10 cellular contexts compared by ENCODE assay signal in the genomic region with DNA sequence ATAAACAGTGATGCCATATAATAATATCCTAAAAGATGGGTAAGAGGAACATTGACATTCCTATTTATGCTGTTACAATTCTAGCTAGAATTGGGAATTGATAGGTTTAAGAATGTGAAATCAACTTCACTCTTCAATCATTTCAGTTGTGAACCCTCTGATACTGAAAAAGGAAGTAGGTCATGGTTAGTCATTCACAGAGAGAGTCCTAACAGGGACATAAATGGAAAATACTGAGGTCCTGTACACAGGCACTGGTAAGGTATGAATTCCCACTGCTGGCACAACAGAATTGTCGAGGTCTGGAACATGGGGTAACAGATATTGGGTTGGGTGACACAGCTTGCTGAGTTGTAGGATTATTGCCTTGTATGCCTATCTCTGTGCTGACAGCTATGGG.
DNase-seq lines count a peak whose midpoint lies in the region; ATAC-seq lines count a peak whose summit lies in the region.
"Had no signal": no experiment of that assay in that cellular context is flagged by ENCODE, and none has a peak within 500 bp of the region (broad histone marks: within the 10 kb centered on the region; RNA-seq: fewer than 3 reads in every experiment).

No MANE protein-coding gene starts in this region.

- no peaks in the 10 kb centered on the region for H3K27me3 Mint-ChIP-seq in activated naive CD8-positive, alpha-beta T cell treated with anti-CD3 and anti-CD28 coated beads, Interleukin-2, amount 50 U/mL, for 24 hours
- H3K27me3 Mint-ChIP-seq: CD4-positive, alpha-beta T cell had no signal

- H3K4me1 Mint-ChIP-seq in activated naive CD8-positive, alpha-beta T cell treated with anti-CD3 and anti-CD28 coated beads, Interleukin-2, amount 50 U/mL, for 24 hours: peaks cover 9% of the 10 kb centered on the region

- DNase-seq in activated naive CD8-positive, alpha-beta T cell treated with anti-CD3 and anti-CD28 coated beads, Interleukin-2, amount 50 U/mL, for 24 hours: no peak
- DNase-seq in NCI-H2171 treated with DMSO at 0.1 percent for 48 hours (lab: John Stamatoyannopoulos, UW): no peak
- no peak for DNase-seq in stimulated activated CD4-positive, alpha-beta T cell treated with anti-CD3 and anti-CD28 coated beads, Interleukin-4, amount 100 ng/mL, for 1 hour
- DNase-seq in cardiac septum (ENCODE audit: low spot score): no peak
- DNase-seq: CD4-positive, alpha-beta T cell; NCI-H226; T-helper 9 cell had no signal

- H3K4me3 Mint-ChIP-seq in activated naive CD8-positive, alpha-beta T cell treated with anti-CD3 and anti-CD28 coated beads, Interleukin-2, amount 50 U/mL, for 24 hours: no peak overlapping the region
- H3K4me3 Mint-ChIP-seq: CD4-positive, alpha-beta T cell had no signal

- peak overlapping the region; percentile 1 for H3K27ac Mint-ChIP-seq in activated naive CD8-positive, alpha-beta T cell treated with anti-CD3 and anti-CD28 coated beads, Interleukin-2, amount 50 U/mL, for 24 hours
- H3K27ac Mint-ChIP-seq: CD4-positive, alpha-beta T cell had no signal

- no peaks in the 10 kb centered on the region for H3K36me3 Mint-ChIP-seq in activated naive CD8-positive, alpha-beta T cell treated with anti-CD3 and anti-CD28 coated beads, Interleukin-2, amount 50 U/mL, for 24 hours (ENCODE audit: low read depth)

- intact Hi-C loops in cardiac septum (cut with DNase I): no loop called here

- H3K9me3 Mint-ChIP-seq in activated naive CD8-positive, alpha-beta T cell treated with anti-CD3 and anti-CD28 coated beads, Interleukin-2, amount 50 U/mL, for 24 hours: peaks cover 7% of the 10 kb centered on the region
- H3K9me3 Mint-ChIP-seq: CD4-positive, alpha-beta T cell had no signal

- ATAC-seq in GM18873 (IDR thresholded peaks at IDR 0.05; ENCODE audit: low FRiP score, unreplicated experiment) (peak; percentile 72), GM21529 (IDR thresholded peaks at IDR 0.05; ENCODE audit: unreplicated experiment) (peak; percentile 77), HG03095 (IDR thresholded peaks at IDR 0.05; ENCODE audit: unreplicated experiment) (peak; percentile 60)
- peak; percentile 81 for ATAC-seq in activated naive CD8-positive, alpha-beta T cell treated with anti-CD3 and anti-CD28 coated beads, Interleukin-2, amount 50 U/mL, for 24 hours
